10 cellular contexts compared by ENCODE assay signal in genomic region chr16:57038151-57038550, GRCh38.
DNase-seq lines count a peak whose midpoint lies in the region; ATAC-seq and TF ChIP-seq lines count a peak whose summit lies in the region.
"Had no signal": no experiment of that assay in that cellular context is flagged by ENCODE, and none has a peak within 500 bp of the region (broad histone marks: within the 10 kb centered on the region; RNA-seq: fewer than 3 reads in every experiment).

No MANE protein-coding gene starts in this region.

- H3K4me2 ChIP-seq in Loucy (ENCODE audit: low read depth, low read length, poor library complexity, severe bottlenecking): peak overlapping the region; percentile 96

- peak overlapping the region; percentile 97 for H3K9ac ChIP-seq in Loucy (ENCODE audit: low read depth, low read length, poor library complexity, severe bottlenecking)

- in situ Hi-C loops in brain microvascular endothelial cell (cut with HindIII; ENCODE audit: low pct_ligation_motif_present, low sequenced_read_pairs): no loop called here

- no peak for ATAC-seq in GM19395 (IDR thresholded peaks at IDR 0.05; ENCODE audit: unreplicated experiment)

- no peaks in the 10 kb centered on the region for H3K27me3 ChIP-seq in Loucy (ENCODE audit: insufficient read depth, low read length, poor library complexity, severe bottlenecking)
- H3K27me3 ChIP-seq in brain microvascular endothelial cell (replicated peaks): no peaks in the 10 kb centered on the region
- no peaks in the 10 kb centered on the region for H3K27me3 ChIP-seq in neutrophil

- peaks cover 72% of the 10 kb centered on the region for H3K4me1 ChIP-seq in Loucy (ENCODE audit: insufficient read depth, low read length, poor library complexity, severe bottlenecking)
- H3K4me1 ChIP-seq in neutrophil (ENCODE audit: control insufficient read depth in 1 of 2, insufficient read depth in 1 of 2, low read depth in 1 of 2, low read length in 1 of 2): peaks cover 98 to 100% of the 10 kb centered on the region in 2 experiments

- H4K20me1 ChIP-seq in Loucy (ENCODE audit: insufficient read depth, low read length, poor library complexity, severe bottlenecking): peaks cover 4% of the 10 kb centered on the region

- no peak overlapping the region for H3K4me3 ChIP-seq in Loucy (ENCODE audit: low read length, poor library complexity, severe bottlenecking)
- no peak overlapping the region for H3K4me3 ChIP-seq in brain microvascular endothelial cell (ENCODE audit: low read depth, low read length)
- H3K4me3 ChIP-seq in neutrophil (ENCODE audit: low read depth in 1 of 2, low read length in 1 of 2): no peak overlapping the region

- peaks cover 27% of the 10 kb centered on the region for H3K79me2 ChIP-seq in Loucy (ENCODE audit: insufficient read depth, low read length)

- TF ChIP-seq CTCF in Loucy (conservative IDR thresholded peaks at IDR 0.05; ENCODE audit: low read length): no peak
- TF ChIP-seq CTCF in brain microvascular endothelial cell (IDR thresholded peaks at IDR 0.05; ENCODE audit: low read depth, low read length, missing control alignments): no peak
- no peak for TF ChIP-seq CTCF in neutrophil (IDR thresholded peaks at IDR 0.05)

- H3K27ac ChIP-seq in brain microvascular endothelial cell (peak overlapping the region; percentile 28), neutrophil (peak overlapping the region; percentile 87)

- peak; percentile 67 for DNase-seq in EH (ENCODE audit: low read depth)
- peak; percentile 60 for DNase-seq in brain microvascular endothelial cell
- no peak for DNase-seq in NCI-H2227 (lab: John Stamatoyannopoulos, UW; ENCODE audit: unreplicated experiment)
- no peak for DNase-seq in SHP77 treated with DMSO at 0.1 percent for 48 hours (lab: John Stamatoyannopoulos, UW)
- DNase-seq: DMS153; NCI-H226; stimulated activated CD8-positive, alpha-beta memory T cell treated with anti-CD3 and anti-CD28 coated beads, Interleukin-4, amount 100 ng/mL, for 48 hours had no signal

- no peaks in the 10 kb centered on the region; the same call in 1 of the 2 replicates for H3K36me3 ChIP-seq in Loucy (ENCODE audit: insufficient read depth, low read length)
- H3K36me3 ChIP-seq in brain microvascular endothelial cell (replicated peaks): peaks cover 16% of the 10 kb centered on the region
- peaks cover 29% of the 10 kb centered on the region for H3K36me3 ChIP-seq in neutrophil

- H2AFZ ChIP-seq in Loucy (ENCODE audit: low read length): no peak overlapping the region

- H3F3A ChIP-seq in Loucy (ENCODE audit: low read depth): peaks cover 20% of the 10 kb centered on the region

- H3K9me2 ChIP-seq in Loucy (replicated peaks; ENCODE audit: low read depth, low read length): no peaks in the 10 kb centered on the region

- no peaks in the 10 kb centered on the region for H3K9me3 ChIP-seq in Loucy (ENCODE audit: insufficient read depth, low read depth, low read length)
- H3K9me3 ChIP-seq in neutrophil: no peaks in the 10 kb centered on the region

Comparison
In these comparisons a context has a peak if more than half of its experiments do, and no peak if none do; other contexts are left out.
1. DNase-seq: peak in EH (single experiment) and brain microvascular endothelial cell (single experiment); none in NCI-H2227 (single experiment) and SHP77 treated with DMSO at 0.1 percent for 48 hours (single experiment).